ENCODE assay signal across 27 cellular contexts in the genomic region with DNA sequence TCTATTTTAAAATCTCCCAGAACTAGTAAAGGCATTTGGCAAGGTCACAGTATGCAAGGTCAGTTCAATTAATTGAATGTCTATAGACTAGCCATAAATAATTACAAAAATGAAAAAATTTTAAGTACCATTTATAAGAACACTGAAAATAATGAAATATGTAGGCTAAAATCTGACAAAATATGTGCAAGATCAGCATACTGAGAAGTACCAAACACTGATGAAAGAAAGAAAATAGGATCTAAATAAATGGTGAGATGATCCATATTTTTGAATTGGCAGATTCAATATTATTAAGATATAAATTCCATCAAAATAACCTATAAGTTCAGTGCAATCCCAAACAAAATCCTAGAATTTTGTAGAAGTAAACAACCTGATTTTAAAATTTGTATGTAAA.
"Had no signal": no experiment of that assay in that cellular context is flagged by ENCODE, and none has a peak within 500 bp of the region (broad histone marks: within the 10 kb centered on the region; RNA-seq: fewer than 3 reads in every experiment).

No MANE protein-coding gene starts in this region.

- H3K4me3 ChIP-seq: coronary artery, esophagus squamous epithelium, gastrocnemius medialis, heart right ventricle, left lung, lower lobe of right lung, mucosa of descending colon had no signal

- H3K36me3 ChIP-seq: esophagus squamous epithelium, gastrocnemius medialis, heart right ventricle, left lung, lower lobe of right lung had no signal

- H3K27me3 ChIP-seq: esophagus squamous epithelium, gastrocnemius medialis, heart right ventricle, left lung had no signal

- H3K9me3 ChIP-seq: esophagus squamous epithelium, gastrocnemius medialis, heart right ventricle, left lung, lower lobe of right lung, mucosa of descending colon had no signal

- FAIRE-seq: colon, endometrium, islet of Langerhans, keratinocyte had no signal

- H3K4me1 ChIP-seq: esophagus squamous epithelium, gastrocnemius medialis, heart right ventricle, left lung, lower lobe of right lung had no signal

- ATAC-seq: effector memory CD8-positive, alpha-beta T cell; esophagus mucosa; gastrocnemius medialis; heart right ventricle; left cardiac atrium; left lung; left ventricle myocardium superior; lower lobe of right lung; mucosa of descending colon had no signal

- DNase-seq: dermis blood vessel endothelial cell; effector CD8-positive, alpha-beta T cell; effector memory CD8-positive, alpha-beta T cell; endodermal cell; erythroblast; esophagus squamous epithelium; foreskin fibroblast; foreskin melanocyte; gastrocnemius medialis; glutamatergic neuron; head of caudate nucleus; heart right ventricle; hippocampal formation; left cardiac atrium; left lung; left ventricle myocardium superior; lower lobe of right lung; mesenchymal stem cell; mucosa of descending colon; naive B cell had no signal

- H3K27ac ChIP-seq: coronary artery, epithelial cell of prostate, esophagus squamous epithelium, gastrocnemius medialis, heart right ventricle, left lung, lower lobe of right lung had no signal
